ENCODE assay signal across 2 cellular contexts in the genomic region with DNA sequence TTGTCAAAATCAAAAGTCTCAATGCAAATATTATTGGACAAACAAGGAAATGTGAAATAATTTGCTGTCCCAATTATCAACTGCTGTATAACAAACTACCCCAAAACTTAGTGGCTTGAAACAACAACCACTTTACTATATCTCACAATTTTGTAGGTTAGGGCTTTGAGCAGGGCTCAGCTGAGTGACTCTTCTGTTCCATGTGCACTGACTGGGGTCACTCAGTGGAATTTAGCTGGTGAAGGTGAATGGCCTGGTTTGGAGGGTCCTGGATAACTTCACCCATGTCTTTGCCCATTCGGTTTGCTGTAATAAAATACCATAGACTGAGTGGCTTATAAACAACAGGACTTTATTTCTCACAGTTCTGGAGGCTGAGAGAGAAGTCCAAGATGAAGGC.
TF ChIP-seq lines count a peak whose summit lies in the region.

No MANE protein-coding gene starts in this region.

TF ChIP-seq in HepG2, 621 proteins besides CTCF, POLR2A, EP300 and RAD21:
- peak; percentile 99 for TF ChIP-seq ZNF331 (CRISPR knock-in tag; IDR thresholded peaks at IDR 0.05)
- no peak for TF ChIP-seq TBP (CRISPR knock-in tag; IDR thresholded peaks at IDR 0.05)

TF ChIP-seq in GM23338, 12 proteins besides CTCF, POLR2A, EP300 and RAD21:
- TF ChIP-seq, protein P1, sequence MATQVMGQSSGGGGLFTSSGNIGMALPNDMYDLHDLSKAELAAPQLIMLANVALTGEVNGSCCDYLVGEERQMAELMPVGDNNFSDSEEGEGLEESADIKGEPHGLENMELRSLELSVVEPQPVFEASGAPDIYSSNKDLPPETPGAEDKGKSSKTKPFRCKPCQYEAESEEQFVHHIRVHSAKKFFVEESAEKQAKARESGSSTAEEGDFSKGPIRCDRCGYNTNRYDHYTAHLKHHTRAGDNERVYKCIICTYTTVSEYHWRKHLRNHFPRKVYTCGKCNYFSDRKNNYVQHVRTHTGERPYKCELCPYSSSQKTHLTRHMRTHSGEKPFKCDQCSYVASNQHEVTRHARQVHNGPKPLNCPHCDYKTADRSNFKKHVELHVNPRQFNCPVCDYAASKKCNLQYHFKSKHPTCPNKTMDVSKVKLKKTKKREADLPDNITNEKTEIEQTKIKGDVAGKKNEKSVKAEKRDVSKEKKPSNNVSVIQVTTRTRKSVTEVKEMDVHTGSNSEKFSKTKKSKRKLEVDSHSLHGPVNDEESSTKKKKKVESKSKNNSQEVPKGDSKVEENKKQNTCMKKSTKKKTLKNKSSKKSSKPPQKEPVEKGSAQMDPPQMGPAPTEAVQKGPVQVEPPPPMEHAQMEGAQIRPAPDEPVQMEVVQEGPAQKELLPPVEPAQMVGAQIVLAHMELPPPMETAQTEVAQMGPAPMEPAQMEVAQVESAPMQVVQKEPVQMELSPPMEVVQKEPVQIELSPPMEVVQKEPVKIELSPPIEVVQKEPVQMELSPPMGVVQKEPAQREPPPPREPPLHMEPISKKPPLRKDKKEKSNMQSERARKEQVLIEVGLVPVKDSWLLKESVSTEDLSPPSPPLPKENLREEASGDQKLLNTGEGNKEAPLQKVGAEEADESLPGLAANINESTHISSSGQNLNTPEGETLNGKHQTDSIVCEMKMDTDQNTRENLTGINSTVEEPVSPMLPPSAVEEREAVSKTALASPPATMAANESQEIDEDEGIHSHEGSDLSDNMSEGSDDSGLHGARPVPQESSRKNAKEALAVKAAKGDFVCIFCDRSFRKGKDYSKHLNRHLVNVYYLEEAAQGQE (IDR thresholded peaks at IDR 0.05; ENCODE audit: unreplicated experiment) = no peak
- TF ChIP-seq ZNF331 (CRISPR knock-in tag; IDR thresholded peaks at IDR 0.05; ENCODE audit: low read depth) = peak; percentile 63
TF ChIP-seq in GM23338: peak in this region for 1.
